Comparison of ENCODE assay signal across 28 cellular contexts in the genomic region with DNA sequence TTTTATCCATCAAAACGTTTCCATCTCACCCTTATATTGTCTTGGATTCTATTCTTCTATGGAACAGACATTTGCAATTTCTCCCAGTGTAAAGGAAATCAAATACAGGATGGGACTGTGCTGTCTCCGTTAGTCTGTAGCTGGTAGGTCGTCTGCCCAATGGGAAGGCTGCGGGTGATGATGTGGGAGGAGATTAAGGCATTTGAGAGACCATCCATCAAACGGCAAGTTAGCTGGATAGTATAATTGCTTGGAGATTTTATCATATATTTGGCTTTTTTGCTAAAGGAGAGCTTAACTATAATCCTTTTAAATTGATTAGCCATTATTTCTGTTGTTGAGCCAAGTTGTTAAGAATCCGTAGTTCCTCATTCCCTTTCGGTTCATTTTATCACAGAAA.
"Had no signal": no experiment of that assay in that cellular context is flagged by ENCODE, and none has a peak within 500 bp of the region (broad histone marks: within the 10 kb centered on the region; RNA-seq: fewer than 3 reads in every experiment).

No MANE protein-coding gene starts in this region.

- H3K36me3 ChIP-seq: neutrophil, pancreas, right lobe of liver, sigmoid colon, stomach, thoracic aorta, thyroid gland, tibial nerve, upper lobe of right lung, uterus had no signal

- ATAC-seq: naive thymus-derived CD8-positive, alpha-beta T cell; natural killer cell treated with Interleukin-12 subunit alpha and Interleukin-12 subunit beta and Interleukin-15 and Interleukin-18, amount 100 ng/mL, for 72 hours; pancreas; psoas muscle; right cardiac atrium; right lobe of liver; stimulated activated effector memory CD8-positive, alpha-beta T cell treated with anti-CD3 and anti-CD28 coated beads, Interleukin-12 subunit alpha, Interleukin-12 subunit beta, amount 100 ng/mL, for 72 hours; stimulated activated naive B cell treated with anti-CD40 and anti-IgM and Interleukin-4, amounts not matched to agents 10 μg/mL and 1 μg/mL and 100 μg/mL, for 72 hours; upper lobe of right lung had no signal

- H3K27ac ChIP-seq: neutrophil, pancreas, psoas muscle, right lobe of liver, sigmoid colon, stomach, thoracic aorta, thyroid gland, tibial nerve, upper lobe of right lung, uterus had no signal

- H3K4me1 ChIP-seq: pancreas, psoas muscle, right lobe of liver, sigmoid colon, stomach, thyroid gland, tibial nerve, upper lobe of right lung, uterus had no signal

- H3K4me1 Mint-ChIP-seq: nephron progenitor cell; neural crest cell; stimulated activated effector memory CD8-positive, alpha-beta T cell treated with anti-CD3 and anti-CD28 coated beads, Interleukin-12 subunit alpha, Interleukin-12 subunit beta, amount 100 ng/mL, for 72 hours; stimulated activated naive B cell treated with anti-CD40 and anti-IgM and Interleukin-4, amounts not matched to agents 10 μg/mL and 1 μg/mL and 100 μg/mL, for 72 hours had no signal

- DNase-seq: naive thymus-derived CD8-positive, alpha-beta T cell; nephron progenitor cell; nucleus accumbens; pancreas; posterior cingulate gyrus; psoas muscle; right cardiac atrium; right lobe of liver; sigmoid colon; stimulated activated CD4-positive, alpha-beta T cell treated with anti-CD3 and anti-CD28 coated beads, Interleukin-15, amount 100 ng/mL, for 24 hours; stimulated activated CD4-positive, alpha-beta T cell treated with anti-CD3 and anti-CD28 coated beads, Interleukin-2, amount 100 ng/mL, for 24 hours; stimulated activated CD4-positive, alpha-beta T cell treated with anti-CD3 and anti-CD28 coated beads, Interleukin-2, amount 100 ng/mL, for 48 hours; stimulated activated CD4-positive, alpha-beta T cell treated with anti-CD3 and anti-CD28 coated beads, Interleukin-4, amount 100 ng/mL, for 24 hours; stimulated activated naive B cell treated with anti-CD40 and anti-IgM and Interleukin-4, amounts not matched to agents 10 μg/mL and 1 μg/mL and 100 μg/mL, for 72 hours; stimulated activated naive CD4-positive, alpha-beta T cell treated with Interleukin-2 at 50 U/mL for 16 hours; stomach; thyroid gland; trophoblast cell; upper lobe of right lung; uterus had no signal

- H3K4me3 ChIP-seq: pancreas, psoas muscle, right lobe of liver, sigmoid colon, stomach, thoracic aorta, thyroid gland, tibial nerve, upper lobe of right lung, uterus had no signal

- H3K27me3 ChIP-seq: neutrophil, pancreas, right lobe of liver, sigmoid colon, stomach, thyroid gland, tibial nerve, upper lobe of right lung, uterus had no signal

- H3K27ac Mint-ChIP-seq: naive thymus-derived CD8-positive, alpha-beta T cell; natural killer cell treated with Interleukin-12 subunit alpha and Interleukin-12 subunit beta and Interleukin-15 and Interleukin-18, amount 100 ng/mL, for 72 hours; nephron progenitor cell; progenitor cell of endocrine pancreas; stimulated activated effector memory CD8-positive, alpha-beta T cell treated with anti-CD3 and anti-CD28 coated beads, Interleukin-12 subunit alpha, Interleukin-12 subunit beta, amount 100 ng/mL, for 72 hours; stimulated activated naive B cell treated with anti-CD40 and anti-IgM and Interleukin-4, amounts not matched to agents 10 μg/mL and 1 μg/mL and 100 μg/mL, for 72 hours; stimulated activated naive CD8-positive, alpha-beta T cell treated with anti-CD3 and anti-CD28 coated beads, Interleukin-15, Interleukin-2, amounts not matched to agents 100 ng/mL and 50 ng/mL, for 24 hours had no signal

- H3K4me3 Mint-ChIP-seq: naive thymus-derived CD8-positive, alpha-beta T cell; natural killer cell treated with Interleukin-12 subunit alpha and Interleukin-12 subunit beta and Interleukin-15 and Interleukin-18, amount 100 ng/mL, for 72 hours; nephron progenitor cell; neural crest cell; stimulated activated effector memory CD8-positive, alpha-beta T cell treated with anti-CD3 and anti-CD28 coated beads, Interleukin-12 subunit alpha, Interleukin-12 subunit beta, amount 100 ng/mL, for 72 hours; stimulated activated naive B cell treated with anti-CD40 and anti-IgM and Interleukin-4, amounts not matched to agents 10 μg/mL and 1 μg/mL and 100 μg/mL, for 72 hours; stimulated activated naive CD8-positive, alpha-beta T cell treated with anti-CD3 and anti-CD28 coated beads, Interleukin-15, Interleukin-2, amounts not matched to agents 100 ng/mL and 50 ng/mL, for 24 hours had no signal

- H3K27me3 Mint-ChIP-seq: naive thymus-derived CD8-positive, alpha-beta T cell; natural killer cell treated with Interleukin-12 subunit alpha and Interleukin-12 subunit beta and Interleukin-15 and Interleukin-18, amount 100 ng/mL, for 72 hours; progenitor cell of endocrine pancreas; stimulated activated naive B cell treated with anti-CD40 and anti-IgM and Interleukin-4, amounts not matched to agents 10 μg/mL and 1 μg/mL and 100 μg/mL, for 72 hours; stimulated activated naive CD8-positive, alpha-beta T cell treated with anti-CD3 and anti-CD28 coated beads, Interleukin-15, Interleukin-2, amounts not matched to agents 100 ng/mL and 50 ng/mL, for 24 hours had no signal

- H3K36me3 Mint-ChIP-seq: naive thymus-derived CD8-positive, alpha-beta T cell; natural killer cell treated with Interleukin-12 subunit alpha and Interleukin-12 subunit beta and Interleukin-15 and Interleukin-18, amount 100 ng/mL, for 72 hours; stimulated activated effector memory CD8-positive, alpha-beta T cell treated with anti-CD3 and anti-CD28 coated beads, Interleukin-12 subunit alpha, Interleukin-12 subunit beta, amount 100 ng/mL, for 72 hours; stimulated activated naive B cell treated with anti-CD40 and anti-IgM and Interleukin-4, amounts not matched to agents 10 μg/mL and 1 μg/mL and 100 μg/mL, for 72 hours had no signal

- H3K9me3 ChIP-seq: pancreas, right lobe of liver, sigmoid colon, thoracic aorta, thyroid gland, uterus had no signal
